13 cellular contexts compared by ENCODE assay signal in genomic region chr16:17606460-17606859, GRCh38.
"Had no signal": no experiment of that assay in that cellular context is flagged by ENCODE, and none has a peak within 500 bp of the region (broad histone marks: within the 10 kb centered on the region; RNA-seq: fewer than 3 reads in every experiment).

No MANE protein-coding gene starts in this region.

- H3K27me3 ChIP-seq: right atrium auricular region had no signal

- H3K36me3 Mint-ChIP-seq: activated naive CD8-positive, alpha-beta T cell treated with anti-CD3 and anti-CD28 coated beads, Interleukin-2, amount 10 ng/mL, durations not matched to agents 7 days and 5 days; naive thymus-derived CD4-positive, alpha-beta T cell; T-cell had no signal

- H3K4me1 ChIP-seq: esophagus squamous epithelium, right atrium auricular region had no signal

- H3K9me3 ChIP-seq: esophagus squamous epithelium, right atrium auricular region, thoracic aorta had no signal

- H3K27ac ChIP-seq: esophagus squamous epithelium, right atrium auricular region, thoracic aorta, WERI-Rb-1 had no signal

- DNase-seq: activated CD4-positive, alpha-beta T cell treated with anti-CD3 and anti-CD28 coated beads, Interleukin-2, amount 50 U/mL, for 48 hours; activated naive CD8-positive, alpha-beta T cell treated with anti-CD3 and anti-CD28 coated beads, Interleukin-2, amount 10 ng/mL, durations not matched to agents 7 days and 5 days; anterior cingulate cortex; cortex of kidney; effector CD4-positive, alpha-beta T cell; esophagus squamous epithelium; hippocampal formation; naive thymus-derived CD4-positive, alpha-beta T cell; T-cell; WERI-Rb-1 had no signal

- H3K9me3 Mint-ChIP-seq: naive thymus-derived CD4-positive, alpha-beta T cell; T-cell had no signal

- H3K27ac Mint-ChIP-seq: activated naive CD8-positive, alpha-beta T cell treated with anti-CD3 and anti-CD28 coated beads, Interleukin-2, amount 10 ng/mL, durations not matched to agents 7 days and 5 days had no signal

- H3K36me3 ChIP-seq: esophagus squamous epithelium, right atrium auricular region, thoracic aorta, WERI-Rb-1 had no signal

- ATAC-seq: left lobe of liver; naive thymus-derived CD4-positive, alpha-beta T cell had no signal

- H3K4me3 Mint-ChIP-seq: activated naive CD8-positive, alpha-beta T cell treated with anti-CD3 and anti-CD28 coated beads, Interleukin-2, amount 10 ng/mL, durations not matched to agents 7 days and 5 days had no signal

- H3K4me3 ChIP-seq: esophagus squamous epithelium, right atrium auricular region, thoracic aorta had no signal
